ENCODE assay signal across 25 cellular contexts in the genomic region with DNA sequence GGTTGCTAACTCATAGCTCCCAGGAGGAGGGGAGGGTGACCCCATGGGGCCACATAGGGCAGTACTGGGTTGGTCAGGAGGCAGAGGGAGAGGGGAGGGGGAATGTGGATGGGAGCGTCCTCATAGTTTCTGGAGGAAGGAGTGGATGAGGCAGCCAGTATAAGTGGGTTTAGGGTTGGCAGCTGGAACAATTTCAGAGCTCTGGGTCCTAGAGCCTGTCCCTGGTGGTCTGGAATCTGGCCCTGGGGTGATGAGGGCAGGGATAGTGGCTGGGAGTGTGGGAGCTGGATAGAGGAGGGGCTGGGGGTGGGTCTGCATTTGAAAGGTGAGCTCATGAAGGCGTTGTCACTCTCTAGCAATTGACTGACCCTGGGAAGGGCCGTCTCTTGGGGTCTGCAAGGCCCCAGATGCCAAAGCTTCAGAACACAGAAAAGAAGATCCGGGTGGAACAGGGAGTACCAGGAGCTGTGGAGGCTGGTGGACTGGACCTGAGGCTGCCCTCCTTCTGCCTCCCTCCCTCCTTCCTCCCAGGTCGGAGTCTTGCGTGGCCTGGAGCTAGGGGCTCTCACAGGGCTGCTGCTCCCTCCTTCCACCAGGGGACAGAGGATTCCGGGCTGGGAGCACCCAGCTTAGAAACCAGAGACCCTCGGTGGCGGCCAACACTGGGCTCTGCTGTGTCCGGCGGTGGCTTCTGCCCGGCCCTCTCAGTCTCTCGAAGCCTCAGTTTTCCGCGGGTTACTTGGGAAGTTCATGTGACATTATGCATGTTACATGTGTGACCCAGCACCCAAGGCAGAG. TPM values are rescaled to one million over a fixed set of nuclear protein-coding genes. Genes with fewer than 3 reads are reported as not detected.
DNase-seq lines count a peak whose midpoint lies in the region; ATAC-seq and TF ChIP-seq lines count a peak whose summit lies in the region.
"Had no signal": no experiment of that assay in that cellular context is flagged by ENCODE, and none has a peak within 500 bp of the region (broad histone marks: within the 10 kb centered on the region; RNA-seq: fewer than 3 reads in every experiment).

No MANE protein-coding gene starts in this region.

- H3K4me3 ChIP-seq in upper lobe of right lung: no peak overlapping the region
- H3K4me3 ChIP-seq: cardiac muscle cell, PC-9, tibial nerve had no signal

- H3K9me3 ChIP-seq in upper lobe of right lung: no peaks in the 10 kb centered on the region
- H3K9me3 ChIP-seq: Caco-2, tibial nerve had no signal

- TF ChIP-seq CTCF in nephron progenitor cell (IDR thresholded peaks at IDR 0.05) (no peak), upper lobe of right lung (IDR thresholded peaks at IDR 0.05) (no peak)

- peaks cover 47% of the 10 kb centered on the region for H3K27me3 ChIP-seq in upper lobe of right lung

- no peak for ATAC-seq in GM21576 (IDR thresholded peaks at IDR 0.05; ENCODE audit: unreplicated experiment)
- no peak for ATAC-seq in upper lobe of right lung
- ATAC-seq in sciatic nerve: no peak
- ATAC-seq: foreskin keratinocyte, left colon had no signal

- no peaks in the 10 kb centered on the region for H3K36me3 Mint-ChIP-seq in dendritic cell treated with granulocyte-macrophage colony-stimulating factor and Interleukin-4, amounts not matched to agents 40 ng/mL and 50 ng/mL, for 4 days (ENCODE audit: low read depth)
- no peaks in the 10 kb centered on the region for H3K36me3 Mint-ChIP-seq in nephron progenitor cell (ENCODE audit: low read depth)

- H3K36me3 ChIP-seq in upper lobe of right lung: no peaks in the 10 kb centered on the region
- H3K36me3 ChIP-seq: cardiac muscle cell, tibial nerve had no signal

- H3K27me3 Mint-ChIP-seq in dendritic cell treated with granulocyte-macrophage colony-stimulating factor and Interleukin-4, amounts not matched to agents 40 ng/mL and 50 ng/mL, for 4 days: peaks cover 72% of the 10 kb centered on the region
- H3K27me3 Mint-ChIP-seq in nephron progenitor cell (ENCODE audit: low read depth, poor library complexity): peaks cover 27% of the 10 kb centered on the region

- intact Hi-C loops in dendritic cell treated with granulocyte-macrophage colony-stimulating factor and Interleukin-4, amounts not matched to agents 40 ng/mL and 50 ng/mL, for 4 days (cut with micrococcal nuclease): no loop called here
- intact Hi-C loops in upper lobe of right lung (cut with DNase I): no loop called here
- intact Hi-C loops in sciatic nerve (cut with DNase I): loop anchor here (10.0 kb wide), 1 partner anchor 119 kb away; no protein-coding TSS in a partner anchor

- H3K9me3 Mint-ChIP-seq in dendritic cell treated with granulocyte-macrophage colony-stimulating factor and Interleukin-4, amounts not matched to agents 40 ng/mL and 50 ng/mL, for 4 days: no peaks in the 10 kb centered on the region
- no peaks in the 10 kb centered on the region for H3K9me3 Mint-ChIP-seq in nephron progenitor cell

- no peaks in the 10 kb centered on the region for H3K4me1 ChIP-seq in upper lobe of right lung
- H3K4me1 ChIP-seq: Caco-2, foreskin keratinocyte had no signal

- peak overlapping the region; percentile 69 for H3K27ac Mint-ChIP-seq in dendritic cell treated with granulocyte-macrophage colony-stimulating factor and Interleukin-4, amounts not matched to agents 40 ng/mL and 50 ng/mL, for 4 days
- H3K27ac Mint-ChIP-seq in nephron progenitor cell: peak overlapping the region; percentile 92

- H3K27ac ChIP-seq in upper lobe of right lung: no peak overlapping the region
- H3K27ac ChIP-seq: cardiac muscle cell, foreskin keratinocyte, PC-9, tibial nerve had no signal

- DNase-seq in AG20443 (ENCODE audit: low spot score) (peak; percentile 8), ELF-1 (ENCODE audit: low read depth, low spot score) (peak; percentile 69), nephron progenitor cell (peak; percentile 41), upper lobe of right lung (no peak), sciatic nerve (ENCODE audit: low spot score) (no peak), NCI-H1417 (lab: John Stamatoyannopoulos, UW) (no peak)
- DNase-seq: activated CD4-positive, CD25-positive, alpha-beta regulatory T cell; activated effector memory CD4-positive, alpha-beta T cell treated with anti-CD3 and anti-CD28 coated beads, Interleukin-2, amount 50 U/mL, for 16 hours; amniotic stem cell; Caco-2; foreskin keratinocyte; GOT3; left colon; NCI-H146; nucleus accumbens; PC-9; stimulated activated naive CD4-positive, alpha-beta T cell treated with Interleukin-2 at 50 U/mL for 16 hours had no signal

- peaks cover 68% of the 10 kb centered on the region for H3K4me1 Mint-ChIP-seq in dendritic cell treated with granulocyte-macrophage colony-stimulating factor and Interleukin-4, amounts not matched to agents 40 ng/mL and 50 ng/mL, for 4 days (ENCODE audit: low read depth)
- H3K4me1 Mint-ChIP-seq in nephron progenitor cell: peaks cover 54% of the 10 kb centered on the region

- no peak overlapping the region for H3K4me3 Mint-ChIP-seq in dendritic cell treated with granulocyte-macrophage colony-stimulating factor and Interleukin-4, amounts not matched to agents 40 ng/mL and 50 ng/mL, for 4 days
- peak overlapping the region; percentile 45 for H3K4me3 Mint-ChIP-seq in nephron progenitor cell

RNA-seq across cellular contexts. Expression of a gene that starts 5.5 kb away (rescaled TPM):
- total RNA-seq in upper lobe of right lung: not detected
- total RNA-seq in sciatic nerve: not detected
- total RNA-seq: Caco-2, cardiac muscle cell, dermis microvascular lymphatic vessel endothelial cell, epithelial cell of proximal tubule, foreskin keratinocyte, left colon, mononuclear cell, PC-9, SK-MEL-5, tibial nerve had no signal

RNA-seq across cellular contexts. Expression of a gene that starts 8.1 kb away (rescaled TPM):
- total RNA-seq in upper lobe of right lung (not detected), sciatic nerve (not detected)
- total RNA-seq: Caco-2, cardiac muscle cell, dermis microvascular lymphatic vessel endothelial cell, epithelial cell of proximal tubule, foreskin keratinocyte, left colon, mononuclear cell, PC-9, SK-MEL-5 had no signal

RNA-seq across cellular contexts. Expression of a gene that starts 59.0 kb away (rescaled TPM):
- total RNA-seq in upper lobe of right lung (52.6 TPM), sciatic nerve (58.3 TPM)

Comparison
In these comparisons a context has a peak if more than half of its experiments do, and no peak if none do; other contexts are left out.
1. DNase-seq: peak in AG20443 (single experiment), ELF-1 (single experiment) and nephron progenitor cell (single experiment); none in upper lobe of right lung (single experiment), sciatic nerve (single experiment) and NCI-H1417 (0 of 3).